11 cellular contexts compared by ENCODE assay signal in genomic region chr19:10389863-10390262, GRCh38. TPM values are rescaled to one million over a fixed set of nuclear protein-coding genes. Genes with fewer than 3 reads are reported as not detected.
A peak's percentile ranks its signal among the peaks of the same experiment; 100 is the strongest.
DNase-seq lines count a peak whose midpoint lies in the region; ATAC-seq and TF ChIP-seq lines count a peak whose summit lies in the region.
"Had no signal": no experiment of that assay in that cellular context is flagged by ENCODE, and none has a peak within 500 bp of the region (broad histone marks: within the 10 kb centered on the region; RNA-seq: fewer than 3 reads in every experiment).

No MANE protein-coding gene starts in this region.

- no peaks in the 10 kb centered on the region for H3K4me1 ChIP-seq in Panc1 (ENCODE audit: control insufficient read depth, insufficient read depth, low read length)
- no peaks in the 10 kb centered on the region for H3K4me1 ChIP-seq in vagina

- intact Hi-C loops in Panc1 (cut with micrococcal nuclease; ENCODE audit: unreplicated experiment) = loop anchor here (5.0 kb wide), 2 partner anchors 118 to 133 kb away; partner anchors contain the start of gene ICAM1
- intact Hi-C loops in vagina (cut with DNase I) = loop anchor here (2.0 to 5.0 kb wide), 2 partner anchors 63 to 121 kb away; no protein-coding TSS in a partner anchor

- 0 out of 2 replicates have a peak, but pooled peaks have one; percentile 37 for ATAC-seq in Panc1

- H3K9me3 ChIP-seq in Panc1 (ENCODE audit: control insufficient read depth, insufficient read depth, low read depth, low read length) (no peaks in the 10 kb centered on the region), vagina (no peaks in the 10 kb centered on the region)
- H3K9me3 ChIP-seq: suprapubic skin had no signal

- H3K4me3 ChIP-seq in Panc1 (ENCODE audit: low read depth in 2 of 2, low read length in 2 of 2) (no peak overlapping the region), fibroblast of the aortic adventitia (ENCODE audit: low read depth, low read length) (no peak overlapping the region), vagina (no peak overlapping the region)
- H3K4me3 ChIP-seq: skin epidermis, suprapubic skin had no signal

- peak; percentile 41 for DNase-seq in stimulated activated CD4-positive, alpha-beta T cell treated with anti-CD3 and anti-CD28 coated beads, Interleukin-15, amount 100 ng/mL, for 24 hours
- DNase-seq in stimulated activated CD4-positive, alpha-beta T cell treated with anti-CD3 and anti-CD28 coated beads, Interleukin-2, amount 100 ng/mL, for 48 hours = no peak
- DNase-seq in Panc1 (ENCODE audit: low read depth, low spot score) = no peak
- DNase-seq in fibroblast of the aortic adventitia (ENCODE audit: low read depth) = no peak
- DNase-seq in hepatic stellate cell (ENCODE audit: low spot score) = no peak
- DNase-seq in HCEC 1CT = no peak
- no peak for DNase-seq in SK-N-DZ (ENCODE audit: low spot score)
- DNase-seq in vagina (ENCODE audit: extremely low spot score in 2 of 2) = no peak
- DNase-seq: effector memory CD4-positive, alpha-beta T cell had no signal

- no peak for TF ChIP-seq POLR2A in vagina (IDR thresholded peaks at IDR 0.05)

- in situ Hi-C loops in Panc1 (cut with HindIII; ENCODE audit: low pct_unique_long_range_greater_than_20kb, low sequenced_read_pairs) = no loop called here

- H3K27me3 ChIP-seq in Panc1 (ENCODE audit: control insufficient read depth, insufficient read depth, low read length) (no peaks in the 10 kb centered on the region), vagina (no peaks in the 10 kb centered on the region)
- H3K27me3 ChIP-seq: suprapubic skin had no signal

- BruUV-seq in Panc1 (replicated peaks; lab: Mats Ljungman, UMichigan) = no TSS peak

- TF ChIP-seq CTCF in Panc1 (IDR thresholded peaks at IDR 0.05) = no peak
- TF ChIP-seq CTCF in fibroblast of the aortic adventitia (IDR thresholded peaks at IDR 0.05; ENCODE audit: insufficient read depth, low read length) = peak; percentile 14
- no peak for TF ChIP-seq CTCF in vagina (IDR thresholded peaks at IDR 0.05)

- H3K36me3 ChIP-seq in Panc1 (ENCODE audit: control insufficient read depth, insufficient read depth, low read length) (peaks cover 7% of the 10 kb centered on the region; the same call in 1 of the 2 replicates), vagina (peaks cover 0 to 37% of the 10 kb centered on the region in 2 donors)

- POLR2A ChIA-PET in Panc1 (lab: Charles Lee) = interaction anchor here (0.7 kb wide), 1 partner anchor 305 kb away, joined by 3 read pairs; no protein-coding TSS in a partner anchor

- H3K27ac ChIP-seq in Panc1 (ENCODE audit: low read length) (no peak overlapping the region), vagina (no peak overlapping the region)
- H3K27ac ChIP-seq: suprapubic skin had no signal

- CTCF ChIA-PET in Panc1 (lab: Charles Lee) = interaction anchor here (0.6 to 1.7 kb wide), 4 partner anchors 35 to 131 kb away, joined by 3 to 17 read pairs (median 8); partner anchors contain the start of gene ICAM1

RNA-seq across cellular contexts. Expression of gene TYK2, which starts 9.5 kb away (rescaled TPM):
- total RNA-seq in Panc1 (2021; ENCODE audit: unreplicated experiment) (104 TPM), fibroblast of the aortic adventitia (ENCODE audit: low replicate concordance) (25.7 and 51.5 TPM in 2 replicates), vagina (115 TPM)
- polyA plus RNA-seq in Panc1 (2012; ENCODE audit: insufficient read length) = 78.8 TPM
- 22.0 and 26.4 TPM in 2 replicates for polyA plus RNA-seq in SK-N-DZ (2014; cell fraction: cytosol; rRNA removed)
- 212 and 214 TPM in 2 replicates for polyA plus RNA-seq in SK-N-DZ (2014; cell fraction: nucleus; rRNA removed)

RNA-seq across cellular contexts. Expression of gene CDC37, which starts 13.5 kb away (rescaled TPM):
- total RNA-seq in Panc1 (2021; ENCODE audit: unreplicated experiment) = 162 TPM
- 300 TPM for polyA plus RNA-seq in Panc1 (2012; ENCODE audit: insufficient read length)
- total RNA-seq in fibroblast of the aortic adventitia (ENCODE audit: low replicate concordance) = 60.5 and 151 TPM in 2 replicates
- 188 and 208 TPM in 2 replicates for polyA plus RNA-seq in SK-N-DZ (2014; cell fraction: cytosol; rRNA removed)
- polyA plus RNA-seq in SK-N-DZ (2014; cell fraction: nucleus; rRNA removed) = 567 and 627 TPM in 2 replicates
- total RNA-seq in vagina = 112 TPM

RNA-seq across cellular contexts. Expression of gene PDE4A, which starts 30.5 kb away (rescaled TPM):
- total RNA-seq in Panc1 (2021; ENCODE audit: unreplicated experiment) (25.8 TPM), fibroblast of the aortic adventitia (ENCODE audit: low replicate concordance) (1.8 and 7.0 TPM in 2 replicates), vagina (16.7 TPM)
- polyA plus RNA-seq in Panc1 (2012; ENCODE audit: insufficient read length) = 23.8 TPM
- polyA plus RNA-seq in SK-N-DZ (2014; cell fraction: cytosol; rRNA removed) = 2.8 and 3.6 TPM in 2 replicates
- 2.9 and 6.8 TPM in 2 replicates for polyA plus RNA-seq in SK-N-DZ (2014; cell fraction: nucleus; rRNA removed)

RNA-seq across cellular contexts. Expression of gene ICAM3, which starts 50.4 kb away (rescaled TPM):
- total RNA-seq in Panc1 (2021; ENCODE audit: unreplicated experiment) = 10.5 TPM
- polyA plus RNA-seq in Panc1 (2012; ENCODE audit: insufficient read length) = 17.8 TPM
- total RNA-seq in fibroblast of the aortic adventitia (ENCODE audit: low replicate concordance) = 1.3 and 8.5 TPM in 2 replicates
- polyA plus RNA-seq in SK-N-DZ (2014; cell fraction: cytosol; rRNA removed) = 1.0 and 1.8 TPM in 2 replicates
- polyA plus RNA-seq in SK-N-DZ (2014; cell fraction: nucleus; rRNA removed) = 0.84 and 3.6 TPM in 2 replicates
- 7.9 TPM for total RNA-seq in vagina

RNA-seq across cellular contexts. Expression of gene RAVER1, which starts 56.5 kb away (rescaled TPM):
- total RNA-seq in Panc1 (2021; ENCODE audit: unreplicated experiment) (55.6 TPM), fibroblast of the aortic adventitia (ENCODE audit: low replicate concordance) (6.5 and 12.0 TPM in 2 replicates), vagina (25.5 TPM)
- polyA plus RNA-seq in Panc1 (2012; ENCODE audit: insufficient read length) = 65.2 TPM
- polyA plus RNA-seq in SK-N-DZ (2014; cell fraction: cytosol; rRNA removed) = 17.8 and 20.7 TPM in 2 replicates
- polyA plus RNA-seq in SK-N-DZ (2014; cell fraction: nucleus; rRNA removed) = 10.8 and 28.6 TPM in 2 replicates
